In the genomic region with DNA sequence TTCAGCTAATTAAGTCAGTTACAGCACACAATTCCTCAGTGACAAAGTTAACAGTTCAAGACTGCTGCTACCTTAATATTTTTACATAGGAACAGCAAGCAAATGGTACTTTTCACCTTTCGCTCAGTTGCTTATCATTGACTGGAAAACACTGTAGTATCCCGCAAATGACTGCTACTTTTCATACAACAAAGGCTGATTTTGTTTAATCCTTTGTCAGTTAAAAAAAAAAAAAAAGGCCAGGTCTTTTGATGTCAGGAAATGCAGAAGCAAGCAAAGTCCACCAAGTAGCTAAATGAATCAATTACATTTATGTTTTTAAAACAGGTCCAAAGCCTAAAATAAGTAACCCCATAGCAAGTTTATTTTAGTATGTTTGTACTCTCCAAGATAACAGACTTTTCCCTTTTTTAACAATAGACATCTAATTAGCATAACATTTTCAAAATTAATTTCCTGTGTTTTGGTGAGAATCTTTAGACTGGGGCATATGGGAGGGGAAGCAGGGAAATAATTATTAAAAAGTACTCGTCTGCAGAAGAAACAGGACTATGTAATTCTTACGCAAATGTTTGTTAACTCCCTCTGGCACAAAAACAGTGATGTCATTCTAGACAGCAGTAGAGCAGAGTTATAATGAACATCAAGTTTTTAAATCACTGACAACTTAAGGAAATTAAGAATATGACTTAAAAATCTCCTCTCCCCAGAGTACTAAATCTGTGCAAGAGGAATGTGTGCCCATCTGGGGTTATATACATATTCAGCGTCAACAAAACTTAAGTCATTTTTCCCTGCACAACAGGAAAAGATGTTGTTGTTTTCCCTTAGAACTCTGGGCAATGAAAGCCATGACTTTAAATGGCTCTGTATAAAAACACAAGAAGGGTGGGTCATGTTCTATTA, we compare ENCODE assay signal across 11 cellular contexts.
DNase-seq lines count a peak whose midpoint lies in the region; ATAC-seq and TF ChIP-seq lines count a peak whose summit lies in the region.
"Had no signal": no experiment of that assay in that cellular context is flagged by ENCODE, and none has a peak within 500 bp of the region (broad histone marks: within the 10 kb centered on the region; RNA-seq: fewer than 3 reads in every experiment).

No MANE protein-coding gene starts in this region.

- H3K27ac ChIP-seq in DND-41 (ENCODE audit: low read length) (peak overlapping the region; percentile 15; the same call in 1 of the 2 replicates), SK-N-MC (peak overlapping the region; percentile 48; the same call in 1 of the 2 replicates)

- H3K4me3 Mint-ChIP-seq in stimulated activated memory B cell treated with anti-CD40 and anti-IgM and Interleukin-4, amounts not matched to agents 10 μg/mL and 1 μg/mL and 100 μg/mL, for 72 hours = no peak overlapping the region

- H3K79me2 ChIP-seq in DND-41 (ENCODE audit: insufficient read depth, low read length) = peaks cover 97% of the 10 kb centered on the region

- peaks cover 30% of the 10 kb centered on the region for H3K36me3 Mint-ChIP-seq in stimulated activated memory B cell treated with anti-CD40 and anti-IgM and Interleukin-4, amounts not matched to agents 10 μg/mL and 1 μg/mL and 100 μg/mL, for 72 hours

- H3K9me3 ChIP-seq in DND-41 (ENCODE audit: insufficient read depth, low read length, severe bottlenecking) = no peaks in the 10 kb centered on the region
- no peaks in the 10 kb centered on the region for H3K9me3 ChIP-seq in SK-N-MC (ENCODE audit: low read depth, low read length)

- no peaks in the 10 kb centered on the region for H3K9me3 Mint-ChIP-seq in stimulated activated memory B cell treated with anti-CD40 and anti-IgM and Interleukin-4, amounts not matched to agents 10 μg/mL and 1 μg/mL and 100 μg/mL, for 72 hours

- H3K27me3 Mint-ChIP-seq in stimulated activated memory B cell treated with anti-CD40 and anti-IgM and Interleukin-4, amounts not matched to agents 10 μg/mL and 1 μg/mL and 100 μg/mL, for 72 hours = no peaks in the 10 kb centered on the region

- H4K20me1 ChIP-seq in DND-41 (ENCODE audit: insufficient read depth, low read length) = peaks cover 15% of the 10 kb centered on the region

- TF ChIP-seq CTCF in DND-41 (IDR thresholded peaks at IDR 0.05; ENCODE audit: borderline replicate concordance, extremely low read depth, low read length, poor library complexity, severe bottlenecking) (no peak), fibroblast of pulmonary artery (IDR thresholded peaks at IDR 0.05; ENCODE audit: low read length, missing control alignments) (no peak)

- peak; percentile 22; the same call in 1 of the 3 replicates for ATAC-seq in DND-41 (ENCODE audit: insufficient read depth, low read depth)
- ATAC-seq in GM21367 (IDR thresholded peaks at IDR 0.05; ENCODE audit: unreplicated experiment) = no peak
- ATAC-seq in stimulated activated memory B cell treated with anti-CD40 and anti-IgM and Interleukin-4, amounts not matched to agents 10 μg/mL and 1 μg/mL and 100 μg/mL, for 72 hours = no peak

- H3K27me3 ChIP-seq in DND-41 (ENCODE audit: insufficient read depth, low read length, poor library complexity) = no peaks in the 10 kb centered on the region

- H3K4me3 ChIP-seq in DND-41 (ENCODE audit: low read depth in 1 of 2, low read length in 2 of 2) = no peak overlapping the region
- peak overlapping the region; percentile 11; the same call in 1 of the 2 replicates for H3K4me3 ChIP-seq in SK-N-MC
- H3K4me3 ChIP-seq in fibroblast of pulmonary artery (replicated peaks; ENCODE audit: low read depth, low read length) = no peak overlapping the region

- H2AFZ ChIP-seq in DND-41 (ENCODE audit: low read depth, low read length) = no peak overlapping the region

- DNase-seq in DND-41 = no peak
- no peak for DNase-seq in SK-N-MC (ENCODE audit: low read depth, low spot score)
- DNase-seq in fibroblast of pulmonary artery (ENCODE audit: low read depth) = peak; percentile 70
- DNase-seq in pons (ENCODE audit: low spot score) = peak; percentile 59
- no peak for DNase-seq in MV-4-11 (lab: John Stamatoyannopoulos, UW)
- DNase-seq in DMS153 treated with DMSO at 0.1 percent for 48 hours (lab: John Stamatoyannopoulos, UW; ENCODE audit: unreplicated experiment) = no peak
- DNase-seq: activated CD4-positive, CD25-positive, alpha-beta regulatory T cell treated with anti-CD3 and anti-CD28 coated beads, Interleukin-2, amount 50 U/mL, for 72 hours; DMS79 treated with DMSO at 0.1 percent for 48 hours; KG1 had no signal

- peaks cover 14% of the 10 kb centered on the region for H3K4me1 ChIP-seq in DND-41 (ENCODE audit: insufficient read depth, low read length)

- peaks cover 5% of the 10 kb centered on the region; the same call in 1 of the 2 replicates for H3K36me3 ChIP-seq in DND-41 (ENCODE audit: insufficient read depth, low read length)
- H3K36me3 ChIP-seq in SK-N-MC (ENCODE audit: insufficient read depth, low read length) = 0 out of 2 replicates have a peak, but pooled peaks cover 5% of the 10 kb centered on the region

- H3K4me2 ChIP-seq in DND-41 (ENCODE audit: insufficient read depth, low read length) = no peak overlapping the region; the same call in 1 of the 2 replicates

- H3K4me1 Mint-ChIP-seq in stimulated activated memory B cell treated with anti-CD40 and anti-IgM and Interleukin-4, amounts not matched to agents 10 μg/mL and 1 μg/mL and 100 μg/mL, for 72 hours = peaks cover 54% of the 10 kb centered on the region

- H3K27ac Mint-ChIP-seq in stimulated activated memory B cell treated with anti-CD40 and anti-IgM and Interleukin-4, amounts not matched to agents 10 μg/mL and 1 μg/mL and 100 μg/mL, for 72 hours = no peak overlapping the region

- H3K9ac ChIP-seq in DND-41 (ENCODE audit: low read depth, low read length) (no peak overlapping the region), SK-N-MC (ENCODE audit: insufficient read length) (peak overlapping the region; percentile 14)

Comparison
In these comparisons a context has a peak if more than half of its experiments do, and no peak if none do; other contexts are left out.
1. DNase-seq: peak in fibroblast of pulmonary artery (single experiment) and pons (single experiment); none in DND-41 (single experiment), SK-N-MC (single experiment), MV-4-11 (single experiment) and DMS153 treated with DMSO at 0.1 percent for 48 hours (single experiment).